Comparison of ENCODE assay signal across 23 cellular contexts in the genomic region with DNA sequence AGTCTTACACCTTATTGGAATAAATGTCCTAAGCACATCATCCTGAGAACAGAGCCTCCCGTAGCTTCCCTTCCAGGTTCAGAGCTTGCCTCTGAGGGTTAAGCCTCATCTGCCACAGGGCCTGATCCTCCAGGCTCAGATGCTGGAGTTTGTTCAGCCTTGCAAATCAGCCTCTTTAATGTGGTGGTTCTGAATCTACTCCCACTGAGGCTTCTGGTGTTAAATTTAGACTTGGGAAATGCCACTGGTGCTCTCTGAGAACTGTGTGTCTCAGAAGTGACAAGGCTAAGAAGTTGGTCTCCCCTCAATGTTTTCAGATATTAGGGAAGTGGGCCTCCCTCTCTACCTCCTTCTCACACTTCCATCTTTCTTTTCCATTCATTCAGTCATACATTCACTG.
DNase-seq lines count a peak whose midpoint lies in the region; ATAC-seq and TF ChIP-seq lines count a peak whose summit lies in the region.
"Had no signal": no experiment of that assay in that cellular context is flagged by ENCODE, and none has a peak within 500 bp of the region (broad histone marks: within the 10 kb centered on the region; RNA-seq: fewer than 3 reads in every experiment).

No MANE protein-coding gene starts in this region.

- H3K36me3 ChIP-seq in tibial nerve: peaks cover 0 to 42% (median 0%) of the 10 kb centered on the region in 3 donors
- H3K36me3 ChIP-seq: right lobe of liver had no signal

- H3K9me3 ChIP-seq in right cardiac atrium (ENCODE audit: control insufficient read depth, low read length) (no peaks in the 10 kb centered on the region), tibial nerve (no peaks in the 10 kb centered on the region)
- H3K9me3 ChIP-seq: right lobe of liver had no signal

- H3K4me3 Mint-ChIP-seq in activated naive CD8-positive, alpha-beta T cell treated with anti-CD3 and anti-CD28 coated beads, Interleukin-2, amount 50 U/mL, for 24 hours: peak overlapping the region; percentile 37
- H3K4me3 Mint-ChIP-seq: mesothelial cell of epicardium; natural killer cell treated with Interleukin-12 subunit alpha and Interleukin-12 subunit beta and Interleukin-15 and Interleukin-18, amount 100 ng/mL, for 72 hours had no signal

- H3K27me3 ChIP-seq in right cardiac atrium (ENCODE audit: control insufficient read depth, insufficient read depth) (no peaks in the 10 kb centered on the region), tibial nerve (no peaks in the 10 kb centered on the region)
- H3K27me3 ChIP-seq: right lobe of liver had no signal

- peaks cover 5 to 6% of the 10 kb centered on the region in 2 donors for H3K9me3 Mint-ChIP-seq in activated naive CD4-positive, alpha-beta T cell treated with anti-CD3 and anti-CD28 coated beads, Interleukin-2, amount 50 U/mL, for 72 hours
- peaks cover 9% of the 10 kb centered on the region for H3K9me3 Mint-ChIP-seq in activated naive CD8-positive, alpha-beta T cell treated with anti-CD3 and anti-CD28 coated beads, Interleukin-2, amount 50 U/mL, for 24 hours
- H3K9me3 Mint-ChIP-seq: mesothelial cell of epicardium; natural killer cell treated with Interleukin-12 subunit alpha and Interleukin-12 subunit beta and Interleukin-15 and Interleukin-18, amount 100 ng/mL, for 72 hours had no signal

- no peaks in the 10 kb centered on the region for H3K27me3 Mint-ChIP-seq in activated naive CD8-positive, alpha-beta T cell treated with anti-CD3 and anti-CD28 coated beads, Interleukin-2, amount 50 U/mL, for 24 hours
- H3K27me3 Mint-ChIP-seq: natural killer cell treated with Interleukin-12 subunit alpha and Interleukin-12 subunit beta and Interleukin-15 and Interleukin-18, amount 100 ng/mL, for 72 hours had no signal

- no peak for DNase-seq in activated naive CD4-positive, alpha-beta T cell treated with anti-CD3 and anti-CD28 coated beads, Interleukin-2, amount 50 U/mL, for 72 hours (ENCODE audit: low spot score in 2 of 2)
- no peak for DNase-seq in activated naive CD4-positive, alpha-beta T cell (lab: John Stamatoyannopoulos, UW)
- DNase-seq in activated naive CD8-positive, alpha-beta T cell treated with anti-CD3 and anti-CD28 coated beads, Interleukin-2, amount 50 U/mL, for 24 hours: no peak
- DNase-seq in lower leg skin (ENCODE audit: low spot score in 2 of 2) (no peak), DMS153 treated with DMSO at 0.1 percent for 48 hours (lab: John Stamatoyannopoulos, UW; ENCODE audit: unreplicated experiment) (no peak), right cardiac atrium (no peak), tibial nerve (ENCODE audit: low spot score in 2 of 2) (no peak)
- DNase-seq: dermis blood vessel endothelial cell; DMS79; head of caudate nucleus; KBM-7; left colon; NCI-H1694 treated with DMSO at 0.1 percent for 48 hours; NCI-H748 treated with DMSO at 0.1 percent for 48 hours; right lobe of liver; stimulated activated naive CD4-positive, alpha-beta T cell; SW 1271; trophoblast cell had no signal

- TF ChIP-seq POLR2A in lower leg skin (IDR thresholded peaks at IDR 0.05) (no peak), tibial nerve (IDR thresholded peaks at IDR 0.05) (no peak)

- TF ChIP-seq CTCF in lower leg skin (IDR thresholded peaks at IDR 0.05): no peak
- TF ChIP-seq CTCF in tibial nerve (IDR thresholded peaks at IDR 0.05): no peak

- peaks cover 11 to 13% of the 10 kb centered on the region in 2 donors for H3K36me3 Mint-ChIP-seq in activated naive CD4-positive, alpha-beta T cell treated with anti-CD3 and anti-CD28 coated beads, Interleukin-2, amount 50 U/mL, for 72 hours
- peaks cover 29% of the 10 kb centered on the region for H3K36me3 Mint-ChIP-seq in activated naive CD8-positive, alpha-beta T cell treated with anti-CD3 and anti-CD28 coated beads, Interleukin-2, amount 50 U/mL, for 24 hours (ENCODE audit: low read depth)
- H3K36me3 Mint-ChIP-seq: mesothelial cell of epicardium; natural killer cell treated with Interleukin-12 subunit alpha and Interleukin-12 subunit beta and Interleukin-15 and Interleukin-18, amount 100 ng/mL, for 72 hours had no signal

- ATAC-seq in activated naive CD4-positive, alpha-beta T cell treated with anti-CD3 and anti-CD28 coated beads, Interleukin-2, amount 50 U/mL, for 72 hours: peak in 1 of 2 donors; percentile 31
- ATAC-seq in HG02852 (IDR thresholded peaks at IDR 0.05; ENCODE audit: unreplicated experiment) (peak; percentile 44), right cardiac atrium (no peak)
- ATAC-seq in activated naive CD8-positive, alpha-beta T cell treated with anti-CD3 and anti-CD28 coated beads, Interleukin-2, amount 50 U/mL, for 24 hours: peak; percentile 31
- ATAC-seq: left colon; natural killer cell treated with Interleukin-12 subunit alpha and Interleukin-12 subunit beta and Interleukin-15 and Interleukin-18, amount 100 ng/mL, for 72 hours; right lobe of liver; Right ventricle myocardium inferior had no signal

- H3K27ac ChIP-seq in right cardiac atrium (ENCODE audit: low read length): no peak overlapping the region
- peak overlapping the region in 2 of 4 donors; percentile 32 to 61 for H3K27ac ChIP-seq in tibial nerve
- H3K27ac ChIP-seq: parathyroid adenoma, right lobe of liver had no signal

- H3K4me1 ChIP-seq in right cardiac atrium (ENCODE audit: control insufficient read depth, insufficient read depth, low read length) (peaks cover 7% of the 10 kb centered on the region), tibial nerve (peaks cover 0 to 42% (median 12%) of the 10 kb centered on the region in 4 donors)
- H3K4me1 ChIP-seq: parathyroid adenoma, right lobe of liver had no signal

- H3K4me1 Mint-ChIP-seq in activated naive CD8-positive, alpha-beta T cell treated with anti-CD3 and anti-CD28 coated beads, Interleukin-2, amount 50 U/mL, for 24 hours: peaks cover 27% of the 10 kb centered on the region

- H3K27ac Mint-ChIP-seq in activated naive CD4-positive, alpha-beta T cell treated with anti-CD3 and anti-CD28 coated beads, Interleukin-2, amount 50 U/mL, for 72 hours: peak overlapping the region; percentile 37 to 85
- H3K27ac Mint-ChIP-seq in activated naive CD8-positive, alpha-beta T cell treated with anti-CD3 and anti-CD28 coated beads, Interleukin-2, amount 50 U/mL, for 24 hours: no peak overlapping the region
- H3K27ac Mint-ChIP-seq: mesothelial cell of epicardium; natural killer cell treated with Interleukin-12 subunit alpha and Interleukin-12 subunit beta and Interleukin-15 and Interleukin-18, amount 100 ng/mL, for 72 hours had no signal

- intact Hi-C loops in lower leg skin (cut with DNase I; ENCODE audit: low total_unique reads): no loop called here
- intact Hi-C loops in right cardiac atrium (cut with DNase I): no loop called here

- no peak for TF ChIP-seq EP300 in tibial nerve (IDR thresholded peaks at IDR 0.05)

- H3K4me3 ChIP-seq in lower leg skin (ENCODE audit: low read depth, poor library complexity, severe bottlenecking) (no peak overlapping the region), right cardiac atrium (ENCODE audit: low read length) (no peak overlapping the region), tibial nerve (no peak overlapping the region)
- H3K4me3 ChIP-seq: right lobe of liver had no signal

- WGBS in lower leg skin, 2 donors: 0 to 61% methylated on average over 1 of the region's 1 CpG
- WGBS in right cardiac atrium: 0% methylated on average over 1 of the region's 1 CpG
- WGBS in tibial nerve, 2 donors: 0% methylated on average over 1 of the region's 1 CpG

Comparison
In these comparisons a context has a peak if more than half of its experiments do, and no peak if none do; other contexts are left out.
1. ATAC-seq: peak in HG02852 (single experiment) and activated naive CD8-positive, alpha-beta T cell treated with anti-CD3 and anti-CD28 coated beads, Interleukin-2, amount 50 U/mL, for 24 hours (single experiment); none in right cardiac atrium (0 of 2).